In the genomic region with DNA sequence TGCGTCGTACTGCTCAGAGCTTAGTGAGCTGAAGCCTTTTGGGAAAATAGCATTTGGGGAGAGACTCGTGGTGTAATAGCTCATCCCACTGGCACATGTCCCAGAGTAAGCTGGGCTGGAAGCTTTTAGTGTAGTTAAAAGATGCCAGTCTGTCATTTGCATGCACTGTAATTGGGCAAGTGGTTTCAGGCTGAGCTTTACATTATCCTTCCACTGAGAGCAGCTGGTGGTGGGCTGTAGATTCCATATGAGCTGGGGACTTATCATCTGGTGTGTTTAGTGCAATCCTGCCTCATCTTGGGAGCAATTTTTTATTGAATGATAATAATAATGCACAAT, we compare ENCODE assay signal across 1 cellular context.
TF ChIP-seq lines count a peak whose summit lies in the region.

No MANE protein-coding gene starts in this region.

TF ChIP-seq in SK-N-SH treated with all-trans-retinoic acid at 6 μM for 48 hours, 23 proteins besides CTCF, POLR2A, EP300 and RAD21 (continued from another document):
- TF ChIP-seq, protein P1, sequence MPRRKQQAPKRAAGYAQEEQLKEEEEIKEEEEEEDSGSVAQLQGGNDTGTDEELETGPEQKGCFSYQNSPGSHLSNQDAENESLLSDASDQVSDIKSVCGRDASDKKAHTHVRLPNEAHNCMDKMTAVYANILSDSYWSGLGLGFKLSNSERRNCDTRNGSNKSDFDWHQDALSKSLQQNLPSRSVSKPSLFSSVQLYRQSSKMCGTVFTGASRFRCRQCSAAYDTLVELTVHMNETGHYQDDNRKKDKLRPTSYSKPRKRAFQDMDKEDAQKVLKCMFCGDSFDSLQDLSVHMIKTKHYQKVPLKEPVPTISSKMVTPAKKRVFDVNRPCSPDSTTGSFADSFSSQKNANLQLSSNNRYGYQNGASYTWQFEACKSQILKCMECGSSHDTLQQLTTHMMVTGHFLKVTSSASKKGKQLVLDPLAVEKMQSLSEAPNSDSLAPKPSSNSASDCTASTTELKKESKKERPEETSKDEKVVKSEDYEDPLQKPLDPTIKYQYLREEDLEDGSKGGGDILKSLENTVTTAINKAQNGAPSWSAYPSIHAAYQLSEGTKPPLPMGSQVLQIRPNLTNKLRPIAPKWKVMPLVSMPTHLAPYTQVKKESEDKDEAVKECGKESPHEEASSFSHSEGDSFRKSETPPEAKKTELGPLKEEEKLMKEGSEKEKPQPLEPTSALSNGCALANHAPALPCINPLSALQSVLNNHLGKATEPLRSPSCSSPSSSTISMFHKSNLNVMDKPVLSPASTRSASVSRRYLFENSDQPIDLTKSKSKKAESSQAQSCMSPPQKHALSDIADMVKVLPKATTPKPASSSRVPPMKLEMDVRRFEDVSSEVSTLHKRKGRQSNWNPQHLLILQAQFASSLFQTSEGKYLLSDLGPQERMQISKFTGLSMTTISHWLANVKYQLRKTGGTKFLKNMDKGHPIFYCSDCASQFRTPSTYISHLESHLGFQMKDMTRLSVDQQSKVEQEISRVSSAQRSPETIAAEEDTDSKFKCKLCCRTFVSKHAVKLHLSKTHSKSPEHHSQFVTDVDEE (CRISPR knock-in tag; IDR thresholded peaks at IDR 0.05), result peak; percentile 69
- TF ChIP-seq ZNF70 (CRISPR knock-in tag; IDR thresholded peaks at IDR 0.05) (no peak), CSDC2 (CRISPR knock-in tag; IDR thresholded peaks at IDR 0.05) (no peak), GLIS3 (CRISPR knock-in tag; IDR thresholded peaks at IDR 0.05) (no peak), ZFP30 (CRISPR knock-in tag; IDR thresholded peaks at IDR 0.05) (no peak), ZFP3 (CRISPR knock-in tag; IDR thresholded peaks at IDR 0.05) (no peak), ISL1 (CRISPR knock-in tag; IDR thresholded peaks at IDR 0.05) (peak; percentile 92), ZC3H10 (CRISPR knock-in tag; IDR thresholded peaks at IDR 0.05) (no peak), ESRRG (CRISPR knock-in tag; IDR thresholded peaks at IDR 0.05) (no peak), OSR1 (CRISPR knock-in tag; IDR thresholded peaks at IDR 0.05) (no peak)
- TF ChIP-seq, protein P2, sequence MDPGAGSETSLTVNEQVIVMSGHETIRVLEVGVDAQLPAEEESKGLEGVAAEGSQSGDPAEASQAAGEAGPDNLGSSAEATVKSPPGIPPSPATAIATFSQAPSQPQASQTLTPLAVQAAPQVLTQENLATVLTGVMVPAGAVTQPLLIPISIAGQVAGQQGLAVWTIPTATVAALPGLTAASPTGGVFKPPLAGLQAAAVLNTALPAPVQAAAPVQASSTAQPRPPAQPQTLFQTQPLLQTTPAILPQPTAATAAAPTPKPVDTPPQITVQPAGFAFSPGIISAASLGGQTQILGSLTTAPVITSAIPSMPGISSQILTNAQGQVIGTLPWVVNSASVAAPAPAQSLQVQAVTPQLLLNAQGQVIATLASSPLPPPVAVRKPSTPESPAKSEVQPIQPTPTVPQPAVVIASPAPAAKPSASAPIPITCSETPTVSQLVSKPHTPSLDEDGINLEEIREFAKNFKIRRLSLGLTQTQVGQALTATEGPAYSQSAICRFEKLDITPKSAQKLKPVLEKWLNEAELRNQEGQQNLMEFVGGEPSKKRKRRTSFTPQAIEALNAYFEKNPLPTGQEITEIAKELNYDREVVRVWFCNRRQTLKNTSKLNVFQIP (CRISPR knock-in tag; IDR thresholded peaks at IDR 0.05; ENCODE audit: borderline replicate concordance, low read depth), result no peak
